In the genomic region with DNA sequence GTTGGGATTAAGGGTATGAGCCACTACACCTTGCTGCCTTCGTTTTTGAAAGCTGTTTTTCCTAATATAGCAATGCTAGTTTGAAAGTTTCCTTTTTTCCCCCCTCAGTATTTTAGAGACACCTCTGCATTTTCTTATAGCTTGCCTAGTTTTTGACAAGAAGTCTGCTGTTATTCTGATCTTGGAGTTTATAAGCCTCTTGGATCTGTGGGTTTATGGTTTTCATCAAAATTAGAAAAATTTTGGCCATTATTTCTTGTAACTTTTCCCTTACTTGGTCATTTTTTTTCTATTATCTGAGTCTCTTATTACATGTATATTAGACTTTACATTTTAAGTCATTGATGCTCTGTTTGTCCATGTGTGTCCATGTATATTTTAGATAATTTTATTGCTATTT, we compare ENCODE assay signal across 9 cellular contexts.
"Had no signal": no experiment of that assay in that cellular context is flagged by ENCODE, and none has a peak within 500 bp of the region (broad histone marks: within the 10 kb centered on the region; RNA-seq: fewer than 3 reads in every experiment).

No MANE protein-coding gene starts in this region.

- H3K9me3 ChIP-seq: HAP-1 had no signal

- ATAC-seq: HCT116, HepG2 had no signal

- FAIRE-seq: HepG2 had no signal

- H3K9me3 Mint-ChIP-seq: IgD-negative memory B cell had no signal

- DNase-seq: GM23248, GOT3, H7, KBM-7 had no signal

- H3K4me3 ChIP-seq: GM23248, HAP-1 had no signal

- H3K4me3 Mint-ChIP-seq: IgD-negative memory B cell had no signal

- H3K4me1 ChIP-seq: HAP-1 had no signal

- H3K27ac Mint-ChIP-seq: IgD-negative memory B cell had no signal

- H3K27ac ChIP-seq: GM23248, HL-60 had no signal

- H3K36me3 ChIP-seq: HAP-1 had no signal
